ENCODE assay signal across 8 cellular contexts in genomic region chr2:111365986-111366638, GRCh38.
DNase-seq lines count a peak whose midpoint lies in the region; ATAC-seq and TF ChIP-seq lines count a peak whose summit lies in the region.
"Not testable (repeated sequence)": the region's sequence is repeated elsewhere in the genome, so short reads cannot be mapped to it uniquely, and the experiment has no call there.

No MANE protein-coding gene starts in this region.

- intact Hi-C loops in head of caudate nucleus (cut with DNase I); mucosa of descending colon (cut with DNase I, micrococcal nuclease); psoas muscle (cut with DNase I); upper lobe of right lung (cut with DNase I): not testable (repeated sequence)

- H3K9ac ChIP-seq in adipocyte (ENCODE audit: low read length): not testable (repeated sequence)

- H3K27ac ChIP-seq in psoas muscle, upper lobe of right lung: not testable (repeated sequence)

- not testable (repeated sequence) for H3K27me3 ChIP-seq in adipocyte (replicated peaks; ENCODE audit: control insufficient read depth, insufficient read depth, low read length); psoas muscle (ENCODE audit: insufficient read depth in 3 of 3, low read length in 2 of 3); upper lobe of right lung

- H3K9me3 ChIP-seq in adipocyte (ENCODE audit: control insufficient read depth, low read length); mucosa of descending colon; psoas muscle; upper lobe of right lung: not testable (repeated sequence)

- 40 to 50% (median 42%) methylated on average over 30 to 33 of the region's 37 CpGs for WGBS in psoas muscle, 3 donors

- H3K4me3 ChIP-seq in adipocyte (ENCODE audit: low read length) (peak overlapping the region; percentile 61), psoas muscle (peak overlapping the region; percentile 22)
- H3K4me3 ChIP-seq in mucosa of descending colon, upper lobe of right lung: not testable (repeated sequence)

- not testable (repeated sequence) for H3K36me3 ChIP-seq in adipocyte (ENCODE audit: control insufficient read depth, insufficient read depth, low read length, severe bottlenecking); mucosa of descending colon (ENCODE audit: low read depth); psoas muscle (ENCODE audit: insufficient read depth in 1 of 2, low read depth in 1 of 2); upper lobe of right lung

- ATAC-seq in mucosa of descending colon (peak; percentile 84), upper lobe of right lung (peak; percentile 53)
- not testable (repeated sequence) for ATAC-seq in psoas muscle

- DNase-seq in ELF-1 (ENCODE audit: low read depth, low spot score) (peak; percentile 65), ecto neural progenitor cell (ENCODE audit: low spot score) (peak; percentile 46), head of caudate nucleus (peak in 24 of 42 donors; percentile 13 to 56 (median 32)), islet precursor cell (peak; percentile 81), mucosa of descending colon (peak in 2 of 3 donors; percentile 34 to 42), psoas muscle (peak in 1 of 2 donors; percentile 14)
- DNase-seq in adipocyte (ENCODE audit: low read depth); upper lobe of right lung: not testable (repeated sequence)

- not testable (repeated sequence) for TF ChIP-seq CTCF in mucosa of descending colon (IDR thresholded peaks at IDR 0.05); psoas muscle (IDR thresholded peaks at IDR 0.05); upper lobe of right lung (IDR thresholded peaks at IDR 0.05)

- H3K4me1 ChIP-seq in adipocyte (ENCODE audit: control insufficient read depth, insufficient read depth, low read length); mucosa of descending colon (ENCODE audit: low read depth); psoas muscle; upper lobe of right lung: not testable (repeated sequence)
